8 cellular contexts compared by ENCODE assay signal in the genomic region with DNA sequence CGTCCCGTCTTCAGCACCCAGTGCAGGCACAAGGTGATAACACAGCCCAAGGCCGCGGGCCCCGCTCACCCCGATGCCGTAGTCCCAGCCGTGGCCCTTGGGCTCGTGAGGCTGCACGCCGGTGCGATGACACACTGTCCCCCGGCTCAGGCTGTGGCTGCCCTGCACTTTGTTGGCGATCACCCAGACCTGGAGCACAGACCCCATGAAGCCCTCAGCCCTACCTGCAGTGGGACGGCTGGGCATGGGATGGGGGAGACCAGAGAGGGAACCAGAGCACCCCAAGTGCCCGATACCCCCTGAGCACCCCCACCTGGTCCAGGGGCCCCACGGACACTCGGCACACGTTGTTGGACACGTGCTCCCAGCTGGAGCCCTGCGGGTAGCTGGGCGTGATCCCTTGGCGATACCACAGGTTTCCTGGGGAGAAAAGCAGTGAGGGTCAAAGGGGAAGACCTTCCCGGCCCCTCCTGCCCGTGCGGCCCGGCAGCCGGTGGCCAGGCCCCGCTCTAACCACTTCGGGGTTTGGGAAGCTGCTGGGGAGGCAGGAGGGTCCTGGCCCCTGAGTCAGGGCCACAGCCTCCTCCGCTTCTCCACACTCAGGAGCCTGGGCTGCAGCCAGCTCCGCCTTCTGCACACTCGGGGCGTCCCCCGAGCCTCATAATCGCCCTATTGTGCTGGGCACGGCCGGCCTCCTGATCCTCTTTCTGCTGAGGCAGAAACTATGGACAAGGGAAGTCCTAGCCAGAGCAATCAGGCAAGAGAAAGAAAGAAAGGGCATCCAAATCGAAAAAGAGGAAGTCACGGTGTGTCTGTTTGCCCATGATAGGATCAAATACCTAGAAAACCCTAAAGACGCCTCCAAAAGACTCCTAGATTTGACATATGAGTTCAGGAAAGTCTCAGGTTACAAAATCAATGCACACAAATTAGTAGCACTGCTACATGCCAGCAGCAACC. TPM values are rescaled to one million over a fixed set of nuclear protein-coding genes. Genes with fewer than 3 reads are reported as not detected.
DNase-seq lines count a peak whose midpoint lies in the region; ATAC-seq, FAIRE-seq and TF ChIP-seq lines count a peak whose summit lies in the region.

No MANE protein-coding gene starts in this region.

- H3K4me1 Mint-ChIP-seq in progenitor cell of endocrine pancreas (ENCODE audit: low read depth): peaks cover 18% of the 10 kb centered on the region
- peaks cover 23% of the 10 kb centered on the region for H3K4me1 Mint-ChIP-seq in stimulated activated memory B cell treated with anti-CD40 and anti-IgM and Interleukin-4, amounts not matched to agents 10 μg/mL and 1 μg/mL and 100 μg/mL, for 72 hours

- H2BK5ac ChIP-seq in H1 (ENCODE audit: low read depth, low read length): no peak overlapping the region

- CTCF ChIA-PET in HEK293 (lab: Yijun Ruan, JAX) (no interaction called here), H1 (lab: Charles Lee; ENCODE audit: partially characterized antibody) (interaction anchor here (0.5 kb wide), 1 partner anchor 203 kb away, joined by 4 read pairs; no protein-coding TSS in a partner anchor)

- no peak overlapping the region for H3K4me2 ChIP-seq in H1 (ENCODE audit: insufficient read depth in 1 of 2, low read depth in 2 of 2, low read length in 2 of 2)

- intact Hi-C loops in vagina (cut with DNase I): no loop called here

- no peak for TF ChIP-seq POLR2A in H1 (IDR thresholded peaks at IDR 0.05; ENCODE audit: control extremely low read depth in 1 of 2, low read depth in 2 of 2, low read length in 2 of 2)
- TF ChIP-seq POLR2A in vagina (IDR thresholded peaks at IDR 0.05): no peak

- 92% methylated on average over 39 of the region's 41 CpGs; no CpG with 5 or more reads in 1 of the 2 experiments for WGBS in H1 (ENCODE audit: extremely low coverage in 1 of 2, insufficient coverage in 1 of 2, insufficient read length in 1 of 2, insufficient replicate concordance in 2 of 2, low coverage in 1 of 2, low lambda C conversion rate in 2 of 2, missing lambda C conversion rate in 1 of 2), 2 experiments

- no peaks in the 10 kb centered on the region for H3K27me3 ChIP-seq in H1 (replicated peaks in 1 of 4; ENCODE audit: control insufficient read depth in 3 of 4, extremely low read depth in 1 of 4, insufficient read depth in 3 of 4, low read length in 3 of 4)
- no peaks in the 10 kb centered on the region for H3K27me3 ChIP-seq in vagina

- H2AFZ ChIP-seq in H1 (ENCODE audit: low read length): no peak overlapping the region

- no peak overlapping the region for H3K18ac ChIP-seq in H1 (ENCODE audit: extremely low read depth, low read length)

- no peak overlapping the region for H2BK20ac ChIP-seq in H1 (ENCODE audit: low read length)

- no peak overlapping the region for H3K4ac ChIP-seq in H1 (replicated peaks; ENCODE audit: insufficient read length, low read depth, low read length)

- no peak for TF ChIP-seq RAD21 in H1 (IDR thresholded peaks at IDR 0.05 in 1 of 2, conservative IDR thresholded peaks at IDR 0.05 in 1 of 2; ENCODE audit: low read depth in 2 of 2, low read length in 2 of 2)

- peak overlapping the region; percentile 68 for H4K8ac ChIP-seq in H1 (ENCODE audit: extremely low read depth, insufficient read depth, low read length)

- H3K27me3 Mint-ChIP-seq in progenitor cell of endocrine pancreas: no peaks in the 10 kb centered on the region
- peaks cover 13% of the 10 kb centered on the region for H3K27me3 Mint-ChIP-seq in stimulated activated memory B cell treated with anti-CD40 and anti-IgM and Interleukin-4, amounts not matched to agents 10 μg/mL and 1 μg/mL and 100 μg/mL, for 72 hours

- H3K9ac ChIP-seq in H1 (replicated peaks in 1 of 4; ENCODE audit: extremely low read depth in 1 of 4, low read depth in 3 of 4, low read length in 3 of 4): no peak overlapping the region

- H2BK15ac ChIP-seq in H1 (ENCODE audit: low read length): 0 out of 2 replicates have a peak overlapping the region, but pooled peaks have one; percentile 29

- no peaks in the 10 kb centered on the region for H3K23me2 ChIP-seq in H1 (ENCODE audit: low read depth, low read length)

- no peak overlapping the region for H4K5ac ChIP-seq in H1 (ENCODE audit: insufficient read length, low read depth, low read length)

- no peaks in the 10 kb centered on the region; the same call in 1 of the 2 replicates for H3K79me1 ChIP-seq in H1 (ENCODE audit: low read depth, low read length)

- no peak overlapping the region for H3K4me3 ChIP-seq in HEK293 (ENCODE audit: low read depth, low read length)
- no peak overlapping the region for H3K4me3 ChIP-seq in H1 (ENCODE audit: extremely low read depth in 1 of 4, insufficient read depth in 2 of 4, low read depth in 3 of 4, low read length in 4 of 4)
- H3K4me3 ChIP-seq in foreskin fibroblast (ENCODE audit: low read depth in 1 of 2, low read length in 2 of 2): no peak overlapping the region
- no peak overlapping the region for H3K4me3 ChIP-seq in vagina

- H2BK12ac ChIP-seq in H1 (ENCODE audit: low read depth, low read length): no peak overlapping the region

- H3K9me3 ChIP-seq in HEK293 (ENCODE audit: control insufficient read depth, insufficient read depth, low read depth, low read length) (no peaks in the 10 kb centered on the region), H1 (ENCODE audit: insufficient read depth in 2 of 2, low read depth in 1 of 2, low read length in 1 of 2) (no peaks in the 10 kb centered on the region), vagina (no peaks in the 10 kb centered on the region)

- DNase-seq in NOMO-1 (lab: John Stamatoyannopoulos, UW; ENCODE audit: unreplicated experiment in 2 of 2) (peak; percentile 71 to 84), H1 (ENCODE audit: low read depth in 1 of 2, low spot score in 2 of 2) (no peak), progenitor cell of endocrine pancreas (ENCODE audit: low spot score, unreplicated experiment) (no peak), foreskin fibroblast (no peak), vagina (ENCODE audit: extremely low spot score in 2 of 2) (no peak)

- H3K4me1 ChIP-seq in HEK293 (ENCODE audit: control insufficient read depth, insufficient read depth, low read length) (peaks cover 5% of the 10 kb centered on the region; the same call in 1 of the 2 replicates), H1 (replicated peaks in 1 of 4; ENCODE audit: control insufficient read depth in 3 of 4, insufficient read depth in 4 of 4, low read length in 3 of 4) (no peaks in the 10 kb centered on the region; a peak in 1 of 7 replicates), vagina (no peaks in the 10 kb centered on the region)

- no peak overlapping the region for H2BK120ac ChIP-seq in H1 (replicated peaks; ENCODE audit: low read depth, low read length)

- no peak overlapping the region for H3K56ac ChIP-seq in H1 (replicated peaks; ENCODE audit: insufficient read length, low read depth, low read length)

- H3K36me3 ChIP-seq in HEK293 (ENCODE audit: control insufficient read depth in 2 of 2, insufficient read depth in 1 of 2, low read length in 2 of 2): peaks cover 0 to 6% of the 10 kb centered on the region in 2 experiments; a peak in 2 of 3 replicates
- no peaks in the 10 kb centered on the region for H3K36me3 ChIP-seq in H1 (ENCODE audit: control insufficient read depth in 2 of 4, insufficient read depth in 4 of 4, low read length in 3 of 4)
- peaks cover 0 to 7% of the 10 kb centered on the region in 2 donors for H3K36me3 ChIP-seq in vagina

- H3K36me3 Mint-ChIP-seq in progenitor cell of endocrine pancreas (ENCODE audit: insufficient read depth): peaks cover 9% of the 10 kb centered on the region
- H3K36me3 Mint-ChIP-seq in stimulated activated memory B cell treated with anti-CD40 and anti-IgM and Interleukin-4, amounts not matched to agents 10 μg/mL and 1 μg/mL and 100 μg/mL, for 72 hours: peaks cover 51% of the 10 kb centered on the region

- TF ChIP-seq CTCF in HEK293 (tag by site-specific recombination; IDR thresholded peaks at IDR 0.05) (no peak), H1 (IDR thresholded peaks at IDR 0.05; ENCODE audit: control extremely low read depth in 1 of 3, insufficient read depth in 1 of 3, low read depth in 1 of 3, low read length in 3 of 3) (no peak), progenitor cell of endocrine pancreas (IDR thresholded peaks at IDR 0.05; ENCODE audit: unreplicated experiment) (no peak), foreskin fibroblast (IDR thresholded peaks at IDR 0.05; ENCODE audit: low read depth, low read length) (no peak), vagina (IDR thresholded peaks at IDR 0.05) (no peak)

- ATAC-seq in HG02759 (IDR thresholded peaks at IDR 0.05; ENCODE audit: unreplicated experiment): no peak
- ATAC-seq in stimulated activated memory B cell treated with anti-CD40 and anti-IgM and Interleukin-4, amounts not matched to agents 10 μg/mL and 1 μg/mL and 100 μg/mL, for 72 hours: no peak

- POLR2A ChIA-PET in HEK293 (lab: Yijun Ruan, JAX) (no interaction called here), H1 (lab: Charles Lee; ENCODE audit: partially characterized antibody) (no interaction called here)

- H3K27ac ChIP-seq in HEK293 (ENCODE audit: extremely low read depth, low read depth, low read length) (no peak overlapping the region), H1 (ENCODE audit: low read depth, low read length) (no peak overlapping the region; the same call in 1 of the 2 replicates), vagina (no peak overlapping the region)

- no peak overlapping the region for H3K14ac ChIP-seq in H1 (ENCODE audit: insufficient read length)

- TF ChIP-seq EP300 in H1 (IDR thresholded peaks at IDR 0.05; ENCODE audit: borderline replicate concordance in 1 of 2, low read depth in 2 of 2, low read length in 2 of 2): no peak

- peak overlapping the region; percentile 80 for H3K27ac Mint-ChIP-seq in progenitor cell of endocrine pancreas
- H3K27ac Mint-ChIP-seq in stimulated activated memory B cell treated with anti-CD40 and anti-IgM and Interleukin-4, amounts not matched to agents 10 μg/mL and 1 μg/mL and 100 μg/mL, for 72 hours: no peak overlapping the region

- H4K91ac ChIP-seq in H1 (replicated peaks; ENCODE audit: insufficient read length, low read length): no peak overlapping the region

- H4K20me1 ChIP-seq in H1 (replicated peaks in 1 of 2; ENCODE audit: control insufficient read depth in 1 of 2, insufficient read depth in 2 of 2, low read length in 2 of 2): no peaks in the 10 kb centered on the region

- H2AK5ac ChIP-seq in H1 (ENCODE audit: low read depth, low read length): 0 out of 2 replicates have a peak overlapping the region, but pooled peaks have one; percentile 24

- H3K23ac ChIP-seq in H1 (ENCODE audit: insufficient read length): no peak overlapping the region

- FAIRE-seq in H1 (lab: Jason Lieb, UNC): no peak

- H3K4me3 Mint-ChIP-seq in progenitor cell of endocrine pancreas (ENCODE audit: low read depth): peak overlapping the region; percentile 53
- H3K4me3 Mint-ChIP-seq in stimulated activated memory B cell treated with anti-CD40 and anti-IgM and Interleukin-4, amounts not matched to agents 10 μg/mL and 1 μg/mL and 100 μg/mL, for 72 hours: no peak overlapping the region

- no peaks in the 10 kb centered on the region for H3K79me2 ChIP-seq in H1 (ENCODE audit: control insufficient read depth in 1 of 2, insufficient read depth in 2 of 2, low read length in 2 of 2)

- H3K9me3 Mint-ChIP-seq in progenitor cell of endocrine pancreas (ENCODE audit: low read depth): peaks cover 3% of the 10 kb centered on the region
- no peaks in the 10 kb centered on the region for H3K9me3 Mint-ChIP-seq in stimulated activated memory B cell treated with anti-CD40 and anti-IgM and Interleukin-4, amounts not matched to agents 10 μg/mL and 1 μg/mL and 100 μg/mL, for 72 hours

RNA-seq across cellular contexts. Expression of a gene that starts 6.7 kb away (rescaled TPM):
- total RNA-seq in H1 (2021; fragmentation: NEBNext Ultra II Directional; extraction: Animal tissue kit (Norgen Biotek cat#: 25700)): 2.7 and 3.5 TPM in 2 replicates
- polyA plus RNA-seq in H1 (2011; rRNA removed): 1.1 and 2.2 TPM in 2 replicates
- 2.0 TPM for polyA plus RNA-seq in H1 (2011; cell fraction: cytosol; rRNA removed)
- 3.2 TPM for polyA plus RNA-seq in H1 (2011; cell fraction: nucleus; rRNA removed)
- 1.3 to 1.7 TPM (median 1.7 TPM) in 3 of 4 replicates, not detected in the other for polyA plus RNA-seq in H1 (2012, experiment 1 of 2)
- polyA plus RNA-seq in H1 (2012, experiment 2 of 2): 0.67 TPM
- polyA plus RNA-seq in H1 (2013, experiment 1 of 2): 3.8 TPM
- polyA plus RNA-seq in H1 (2013, experiment 2 of 2): 3.4 TPM
- polyA minus RNA-seq in H1 (2011; rRNA and poly(A)+ RNA removed): 0.39 TPM in 1 of 2 replicates, not detected in the other
- polyA minus RNA-seq in H1 (2011; cell fraction: cytosol; rRNA and poly(A)+ RNA removed): not detected
- polyA minus RNA-seq in H1 (2011; cell fraction: nucleus; rRNA and poly(A)+ RNA removed): 2.1 TPM
- total RNA-seq in progenitor cell of endocrine pancreas (0.57 and 1.7 TPM in 2 replicates), vagina (not detected)

RNA-seq across cellular contexts. Expression of a gene that starts 34.1 kb away (rescaled TPM):
- 11.1 and 11.4 TPM in 2 replicates for total RNA-seq in H1 (2021; fragmentation: NEBNext Ultra II Directional; extraction: Animal tissue kit (Norgen Biotek cat#: 25700))
- polyA plus RNA-seq in H1 (2011; rRNA removed): 1.3 and 2.4 TPM in 2 replicates
- 4.1 TPM for polyA plus RNA-seq in H1 (2011; cell fraction: cytosol; rRNA removed)
- 9.3 TPM for polyA plus RNA-seq in H1 (2011; cell fraction: nucleus; rRNA removed)
- polyA plus RNA-seq in H1 (2012, experiment 1 of 2): 7.8 to 10.2 TPM (median 8.4 TPM) in 4 replicates
- polyA plus RNA-seq in H1 (2012, experiment 2 of 2): 6.2 TPM
- 3.3 TPM for polyA plus RNA-seq in H1 (2013, experiment 1 of 2)
- 3.3 TPM for polyA plus RNA-seq in H1 (2013, experiment 2 of 2)
- polyA minus RNA-seq in H1 (2011; rRNA and poly(A)+ RNA removed): 3.1 and 4.7 TPM in 2 replicates
- 2.8 TPM for polyA minus RNA-seq in H1 (2011; cell fraction: cytosol; rRNA and poly(A)+ RNA removed)
- 8.1 TPM for polyA minus RNA-seq in H1 (2011; cell fraction: nucleus; rRNA and poly(A)+ RNA removed)
- total RNA-seq in progenitor cell of endocrine pancreas: 40.8 and 41.6 TPM in 2 replicates
- 19.6 TPM for total RNA-seq in vagina

Comparison
In these comparisons a context has a peak if more than half of its experiments do, and no peak if none do; other contexts are left out.
1. DNase-seq: peak in NOMO-1 (2 of 2); none in H1 (0 of 2), progenitor cell of endocrine pancreas (single experiment), foreskin fibroblast (0 of 2) and vagina (0 of 2).